ENCODE assay signal across 13 cellular contexts in genomic region chr2:224261316-224261715, GRCh38.
"Had no signal": no experiment of that assay in that cellular context is flagged by ENCODE, and none has a peak within 500 bp of the region (broad histone marks: within the 10 kb centered on the region; RNA-seq: fewer than 3 reads in every experiment).

No MANE protein-coding gene starts in this region.

- H3K4me3 ChIP-seq: lower lobe of right lung, tibial nerve had no signal

- H3K9me3 ChIP-seq: lower lobe of right lung, tibial nerve had no signal

- H3K4me1 ChIP-seq: lower lobe of right lung had no signal

- DNase-seq: activated CD4-positive, alpha-beta T cell treated with anti-CD3 and anti-CD28 coated beads, Interleukin-2, amount 50 U/mL, for 48 hours; activated gamma-delta T cell treated with Interleukin-2 at 50 U/mL for 16 hours; effector CD8-positive, alpha-beta T cell; left cardiac atrium; lower lobe of right lung; stimulated activated CD4-positive, alpha-beta T cell treated with anti-CD3 and anti-CD28 coated beads, Interleukin-12 subunit alpha, Interleukin-12 subunit beta, amount 100 ng/mL, for 4 hours; stimulated activated CD4-positive, alpha-beta T cell treated with anti-CD3 and anti-CD28 coated beads, Interleukin-1b, Interleukin-23, amount 100 ng/mL, for 48 hours; stimulated activated CD8-positive, alpha-beta memory T cell treated with anti-CD3 and anti-CD28 coated beads, Interleukin-4, amount 100 ng/mL, for 48 hours; stimulated activated naive CD4-positive, alpha-beta T cell had no signal

- H3K27me3 ChIP-seq: tibial nerve had no signal

- H3K36me3 ChIP-seq: lower lobe of right lung, tibial nerve had no signal

- H3K27ac ChIP-seq: lower lobe of right lung, tibial nerve had no signal

- ATAC-seq: esophagus mucosa; lower lobe of right lung; natural killer cell treated with Interleukin-12 subunit alpha and Interleukin-12 subunit beta and Interleukin-15 and Interleukin-18, amount 100 ng/mL, for 72 hours; WTC11 had no signal
